In the genomic region with DNA sequence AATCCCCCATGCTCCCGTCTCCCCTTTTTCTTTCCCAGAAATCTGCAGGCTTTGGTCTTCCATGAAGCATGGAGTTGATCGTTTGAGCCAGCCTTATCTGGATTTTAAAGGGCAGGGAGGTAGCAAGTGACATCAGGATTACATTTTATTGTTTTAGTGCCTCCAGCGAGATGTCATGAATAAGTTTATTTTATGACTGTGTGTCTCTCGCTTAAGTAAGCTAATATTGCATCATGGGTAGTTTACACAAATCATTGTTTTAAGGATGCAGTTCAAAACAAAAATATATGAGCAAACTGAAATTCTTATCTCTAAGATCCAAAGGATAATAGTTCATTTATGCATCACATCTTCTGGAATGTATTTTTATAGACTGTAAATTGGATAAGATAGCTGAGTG, we compare ENCODE assay signal across 26 cellular contexts. TPM values are rescaled to one million over a fixed set of nuclear protein-coding genes. Genes with fewer than 3 reads are reported as not detected.
DNase-seq lines count a peak whose midpoint lies in the region; ATAC-seq and TF ChIP-seq lines count a peak whose summit lies in the region.
"Had no signal": no experiment of that assay in that cellular context is flagged by ENCODE, and none has a peak within 500 bp of the region (broad histone marks: within the 10 kb centered on the region; RNA-seq: fewer than 3 reads in every experiment).

No MANE protein-coding gene starts in this region.

- H3K79me2 ChIP-seq in osteoblast (ENCODE audit: insufficient read depth, low read length) = no peaks in the 10 kb centered on the region

- H2AFZ ChIP-seq in osteoblast (ENCODE audit: low read length) = no peak overlapping the region

- H3K27ac Mint-ChIP-seq in stimulated activated naive CD8-positive, alpha-beta T cell treated with anti-CD3 and anti-CD28 coated beads, Interleukin-15, amount 100 ng/mL, for 72 hours = no peak overlapping the region
- H3K27ac Mint-ChIP-seq: activated naive CD4-positive, alpha-beta T cell treated with anti-CD3 and anti-CD28 coated beads, Interleukin-2, amount 10 ng/mL, durations not matched to agents 7 days and 5 days; CD8-positive, alpha-beta T cell; progenitor cell of endocrine pancreas had no signal

- H3K9me3 ChIP-seq in osteoblast (ENCODE audit: low read depth, low read length) = no peaks in the 10 kb centered on the region
- H3K9me3 ChIP-seq: ascending aorta, MG63, SJSA1, tibial nerve had no signal

- in situ Hi-C loops in Caki2 (cut with HindIII; ENCODE audit: low pct_unique_long_range_greater_than_20kb, low sequenced_read_pairs) = no loop called here

- H3K36me3 ChIP-seq in osteoblast (ENCODE audit: insufficient read depth, low read length) = no peaks in the 10 kb centered on the region
- H3K36me3 ChIP-seq: ascending aorta, MG63, SJSA1, tibial nerve had no signal

- no peak overlapping the region for H3K4me2 ChIP-seq in osteoblast (ENCODE audit: insufficient read depth, low read length)

- no peaks in the 10 kb centered on the region for H3K27me3 Mint-ChIP-seq in stimulated activated naive CD8-positive, alpha-beta T cell treated with anti-CD3 and anti-CD28 coated beads, Interleukin-15, amount 100 ng/mL, for 72 hours

- no peak overlapping the region for H3K27ac ChIP-seq in osteoblast (ENCODE audit: low read depth, low read length)
- H3K27ac ChIP-seq: ascending aorta, HL-60, SJSA1, tibial nerve had no signal

- no peaks in the 10 kb centered on the region for H3K4me1 Mint-ChIP-seq in stimulated activated naive CD8-positive, alpha-beta T cell treated with anti-CD3 and anti-CD28 coated beads, Interleukin-15, amount 100 ng/mL, for 72 hours
- H3K4me1 Mint-ChIP-seq: activated naive CD4-positive, alpha-beta T cell treated with anti-CD3 and anti-CD28 coated beads, Interleukin-2, amount 10 ng/mL, durations not matched to agents 7 days and 5 days had no signal

- H3K4me3 ChIP-seq in osteoblast (ENCODE audit: insufficient read depth, low read length) = no peak overlapping the region
- H3K4me3 ChIP-seq: ascending aorta, GM12878, MG63, SJSA1, tibial nerve had no signal

- peak; percentile 38 for DNase-seq in Caki2 (ENCODE audit: low read depth)
- peak; percentile 6 for DNase-seq in HuH-7 (ENCODE audit: low spot score)
- DNase-seq in amniotic epithelial cell (ENCODE audit: low read depth) = peak; percentile 35
- DNase-seq in osteoblast (ENCODE audit: insufficient read length, low spot score, missing footprints) = peak; percentile 30
- DNase-seq in activated CD4-positive, alpha-beta T cell treated with anti-CD3 and anti-CD28 coated beads for 1 hour = no peak
- no peak for DNase-seq in stimulated activated naive CD8-positive, alpha-beta T cell treated with anti-CD3 and anti-CD28 coated beads, Interleukin-15, amount 100 ng/mL, for 72 hours
- DNase-seq: activated CD4-positive, alpha-beta T cell treated with anti-CD3 and anti-CD28 coated beads for 4 hours; activated naive CD4-positive, alpha-beta T cell treated with anti-CD3 and anti-CD28 coated beads, Interleukin-2, amount 10 ng/mL, durations not matched to agents 7 days and 5 days; AML-193; caudate nucleus; CD8-positive, alpha-beta T cell; dermis blood vessel endothelial cell; DMS79; glutamatergic neuron; H7; MG63; NCI-H1417 treated with DMSO at 0.1 percent for 48 hours; NCI-H510A treated with DMSO at 0.1 percent for 48 hours; stimulated activated CD8-positive, alpha-beta memory T cell treated with anti-CD3 and anti-CD28 coated beads, Interleukin-4, amount 100 ng/mL, for 48 hours had no signal

- no peak for TF ChIP-seq CTCF in osteoblast (IDR thresholded peaks at IDR 0.05; ENCODE audit: extremely low read depth, low read depth, low read length)

- no peak for ATAC-seq in stimulated activated naive CD8-positive, alpha-beta T cell treated with anti-CD3 and anti-CD28 coated beads, Interleukin-15, amount 100 ng/mL, for 72 hours
- no peak for ATAC-seq in GM21825 (IDR thresholded peaks at IDR 0.05; ENCODE audit: unreplicated experiment)
- ATAC-seq: CD8-positive, alpha-beta T cell; GM12878 had no signal

- no peaks in the 10 kb centered on the region for H3K9me3 Mint-ChIP-seq in stimulated activated naive CD8-positive, alpha-beta T cell treated with anti-CD3 and anti-CD28 coated beads, Interleukin-15, amount 100 ng/mL, for 72 hours
- H3K9me3 Mint-ChIP-seq: activated naive CD4-positive, alpha-beta T cell treated with anti-CD3 and anti-CD28 coated beads, Interleukin-2, amount 10 ng/mL, durations not matched to agents 7 days and 5 days; CD8-positive, alpha-beta T cell had no signal

- peaks cover 7% of the 10 kb centered on the region for H3K4me1 ChIP-seq in osteoblast (ENCODE audit: insufficient read depth, low read length)
- H3K4me1 ChIP-seq: ascending aorta, tibial nerve had no signal

- H3K4me3 Mint-ChIP-seq in stimulated activated naive CD8-positive, alpha-beta T cell treated with anti-CD3 and anti-CD28 coated beads, Interleukin-15, amount 100 ng/mL, for 72 hours = no peak overlapping the region
- H3K4me3 Mint-ChIP-seq: activated naive CD4-positive, alpha-beta T cell treated with anti-CD3 and anti-CD28 coated beads, Interleukin-2, amount 10 ng/mL, durations not matched to agents 7 days and 5 days; CD8-positive, alpha-beta T cell had no signal

- no peaks in the 10 kb centered on the region for H4K20me1 ChIP-seq in osteoblast (ENCODE audit: insufficient read depth, low read length)

- peaks cover 51% of the 10 kb centered on the region for H3K27me3 ChIP-seq in osteoblast (ENCODE audit: insufficient read depth, low read length)
- H3K27me3 ChIP-seq: ascending aorta, MG63, SJSA1, tibial nerve had no signal

RNA-seq across cellular contexts. Expression of a gene that starts 50.7 kb away (rescaled TPM):
- not detected in 2 replicates for total RNA-seq in Caki2 (2014; rRNA removed; shearing (Covaris generic); ENCODE audit: low replicate concordance)
- not detected in 2 replicates for total RNA-seq in osteoblast
- total RNA-seq: dermis blood vessel endothelial cell, H7, progenitor cell of endocrine pancreas, SJSA1 had no signal

Comparison
In these comparisons a context has a peak if more than half of its experiments do, and no peak if none do; other contexts are left out.
1. DNase-seq: peak in Caki2 (single experiment), HuH-7 (single experiment), amniotic epithelial cell (single experiment) and osteoblast (single experiment); none in activated CD4-positive, alpha-beta T cell treated with anti-CD3 and anti-CD28 coated beads for 1 hour (single experiment) and stimulated activated naive CD8-positive, alpha-beta T cell treated with anti-CD3 and anti-CD28 coated beads, Interleukin-15, amount 100 ng/mL, for 72 hours (0 of 2).